In genomic region chr6:117829594-117830319, GRCh38 we compare ENCODE assay signal across 8 cellular contexts.
A peak's percentile ranks its signal among the peaks of the same experiment; 100 is the strongest.
DNase-seq lines count a peak whose midpoint lies in the region; ATAC-seq, FAIRE-seq and TF ChIP-seq lines count a peak whose summit lies in the region.

No MANE protein-coding gene starts in this region.

- H3K27ac ChIP-seq in spleen, result no peak overlapping the region

- peak; percentile 44 for DNase-seq in SW480 (ENCODE audit: low spot score)
- DNase-seq in inferior parietal cortex (ENCODE audit: extremely low spot score), result peak; percentile 1
- DNase-seq in activated CD4-positive, alpha-beta T cell treated with anti-CD3 and anti-CD28 coated beads for 1 hour, result no peak
- no peak for DNase-seq in spleen
- no peak for DNase-seq in effector memory CD8-positive, alpha-beta T cell
- no peak for DNase-seq in RCC 7860 (ENCODE audit: low spot score)

- H3K4me1 Mint-ChIP-seq in effector memory CD8-positive, alpha-beta T cell (ENCODE audit: low read depth in 2 of 2), result no peaks in the 10 kb centered on the region

- H3K27me3 ChIP-seq in spleen (replicated peaks in 1 of 7), result peaks cover 0 to 14% (median 0%) of the 10 kb centered on the region in 7 donors

- intact Hi-C loops in spleen (cut with DNase I; ENCODE audit: low total_unique reads), result no loop called here

- no peak for TF ChIP-seq CTCF in spleen (IDR thresholded peaks at IDR 0.05 in 8 of 11, conservative IDR thresholded peaks at IDR 0.05 in 3 of 11)

- 0 out of 2 replicates have a peak overlapping the region, but pooled peaks have one; percentile 8 for H3K4me3 ChIP-seq in GM08714 (ENCODE audit: low read length)
- H3K4me3 ChIP-seq in spleen, result no peak overlapping the region

- FAIRE-seq in RCC 7860 (lab: Jason Lieb, UNC), result no peak

- TF ChIP-seq POLR2A in spleen (IDR thresholded peaks at IDR 0.05), result no peak

- no peak overlapping the region for H3K4me3 Mint-ChIP-seq in effector memory CD8-positive, alpha-beta T cell

- H3K36me3 Mint-ChIP-seq in effector memory CD8-positive, alpha-beta T cell (ENCODE audit: insufficient read depth), result no peaks in the 10 kb centered on the region

- H3K4me1 ChIP-seq in spleen, result no peaks in the 10 kb centered on the region

- H3K9me3 ChIP-seq in spleen, result peaks cover 0 to 18% (median 13%) of the 10 kb centered on the region in 8 donors

- peaks cover 6 to 15% of the 10 kb centered on the region in 2 donors for H3K9me3 Mint-ChIP-seq in effector memory CD8-positive, alpha-beta T cell

- no peak overlapping the region for H3K27ac Mint-ChIP-seq in effector memory CD8-positive, alpha-beta T cell

- no peaks in the 10 kb centered on the region for H3K36me3 ChIP-seq in spleen

- H3K27me3 Mint-ChIP-seq in effector memory CD8-positive, alpha-beta T cell, result peaks cover 8 to 26% of the 10 kb centered on the region in 2 donors

- ATAC-seq in HG03280 (IDR thresholded peaks at IDR 0.05; ENCODE audit: unreplicated experiment), result peak; percentile 54
- ATAC-seq in effector memory CD8-positive, alpha-beta T cell (replicated peaks), result no peak

- WGBS in spleen, 5 donors, result 5 to 19% (median 8%) methylated on average over 8 of the region's 8 CpGs

Comparison
In these comparisons a context has a peak if more than half of its experiments do, and no peak if none do; other contexts are left out.
1. DNase-seq: peak in SW480 (single experiment) and inferior parietal cortex (single experiment); none in activated CD4-positive, alpha-beta T cell treated with anti-CD3 and anti-CD28 coated beads for 1 hour (single experiment), spleen (single experiment), effector memory CD8-positive, alpha-beta T cell (0 of 3) and RCC 7860 (single experiment).